1 cellular context compared by ENCODE assay signal in genomic region chr3:191244242-191244867, GRCh38.
TF ChIP-seq lines count a peak whose summit lies in the region.

No MANE protein-coding gene starts in this region.

TF ChIP-seq in A549, 52 proteins besides CTCF, POLR2A, EP300 and RAD21 (continued from another document):
- TF ChIP-seq ZFP36 (IDR thresholded peaks at IDR 0.05; ENCODE audit: borderline replicate concordance, partially characterized antibody) (no peak), FOSB (CRISPR knock-in tag; IDR thresholded peaks at IDR 0.05) (no peak), NR3C1 (IDR thresholded peaks at IDR 0.05) (no peak), TP53 (CRISPR knock-in tag; IDR thresholded peaks at IDR 0.05) (no peak), EHMT2 (IDR thresholded peaks at IDR 0.05; ENCODE audit: low read depth) (no peak), SREBF2 (IDR thresholded peaks at IDR 0.05) (no peak)
- TF ChIP-seq, protein P1, sequence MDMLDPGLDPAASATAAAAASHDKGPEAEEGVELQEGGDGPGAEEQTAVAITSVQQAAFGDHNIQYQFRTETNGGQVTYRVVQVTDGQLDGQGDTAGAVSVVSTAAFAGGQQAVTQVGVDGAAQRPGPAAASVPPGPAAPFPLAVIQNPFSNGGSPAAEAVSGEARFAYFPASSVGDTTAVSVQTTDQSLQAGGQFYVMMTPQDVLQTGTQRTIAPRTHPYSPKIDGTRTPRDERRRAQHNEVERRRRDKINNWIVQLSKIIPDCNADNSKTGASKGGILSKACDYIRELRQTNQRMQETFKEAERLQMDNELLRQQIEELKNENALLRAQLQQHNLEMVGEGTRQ (IDR thresholded peaks at IDR 0.05) = no peak
